Comparison of ENCODE assay signal across 22 cellular contexts in the genomic region with DNA sequence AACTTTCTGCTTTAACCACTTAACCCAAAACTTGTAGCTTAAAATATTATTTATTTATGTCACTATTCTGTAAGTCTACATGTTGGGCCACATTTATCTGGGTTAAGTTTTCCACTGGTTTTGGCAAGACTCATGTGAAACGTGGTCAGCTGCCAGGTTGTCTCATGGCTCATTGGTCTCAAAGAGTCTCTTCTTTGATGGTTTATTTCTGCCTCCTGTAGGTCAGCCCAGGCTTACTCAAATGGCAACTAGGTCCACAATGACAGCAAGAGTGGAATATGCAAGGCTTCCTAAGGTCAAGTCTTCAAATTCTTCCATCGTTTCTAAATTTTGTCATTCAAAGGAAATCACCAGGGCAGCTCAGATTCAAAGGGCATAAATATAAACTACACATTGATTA.
DNase-seq lines count a peak whose midpoint lies in the region; ATAC-seq, FAIRE-seq and TF ChIP-seq lines count a peak whose summit lies in the region.
"Had no signal": no experiment of that assay in that cellular context is flagged by ENCODE, and none has a peak within 500 bp of the region (broad histone marks: within the 10 kb centered on the region; RNA-seq: fewer than 3 reads in every experiment).

No MANE protein-coding gene starts in this region.

- TF ChIP-seq RAD21 in Ishikawa (IDR thresholded peaks at IDR 0.05; ENCODE audit: low read depth): peak; percentile 32; the same call in 1 of the 2 replicates

- no peaks in the 10 kb centered on the region for H3K27me3 ChIP-seq in endodermal cell (ENCODE audit: control insufficient read depth, insufficient read depth, low read length, poor library complexity, severe bottlenecking)
- H3K27me3 ChIP-seq: BE2C, SJSA1 had no signal

- no peaks in the 10 kb centered on the region for H3K9me3 Mint-ChIP-seq in endodermal cell
- peaks cover 9% of the 10 kb centered on the region for H3K9me3 Mint-ChIP-seq in natural killer cell treated with Interleukin-12 subunit alpha and Interleukin-12 subunit beta and Interleukin-15 and Interleukin-18, amount 100 ng/mL, for 72 hours

- 90% methylated on average over 1 to 2 of the region's 2 CpGs for WGBS in endodermal cell (ENCODE audit: insufficient coverage in 1 of 2, insufficient read length in 1 of 2), 2 experiments

- H3K4me3 ChIP-seq in endodermal cell (ENCODE audit: low read length): no peak overlapping the region
- H3K4me3 ChIP-seq: SJSA1 had no signal

- FAIRE-seq in HTR-8/SVneo (lab: Jason Lieb, UNC): no peak
- FAIRE-seq in urothelium cell line (lab: Jason Lieb, UNC): no peak
- FAIRE-seq: G401.6 had no signal

- H3K9ac ChIP-seq in endodermal cell (ENCODE audit: extremely low read depth, low read length, poor library complexity, severe bottlenecking): no peak overlapping the region

- no peaks in the 10 kb centered on the region for H3K4me1 ChIP-seq in endodermal cell (ENCODE audit: control insufficient read depth, insufficient read depth, low read length)
- H3K4me1 ChIP-seq: BE2C, SJSA1 had no signal

- no peak overlapping the region for H3K27ac Mint-ChIP-seq in endodermal cell
- no peak overlapping the region for H3K27ac Mint-ChIP-seq in natural killer cell treated with Interleukin-12 subunit alpha and Interleukin-12 subunit beta and Interleukin-15 and Interleukin-18, amount 100 ng/mL, for 72 hours
- H3K27ac Mint-ChIP-seq: CD4-positive, alpha-beta T cell had no signal

- H3K4me1 Mint-ChIP-seq in endodermal cell: peaks cover 4% of the 10 kb centered on the region
- no peaks in the 10 kb centered on the region for H3K4me1 Mint-ChIP-seq in natural killer cell treated with Interleukin-12 subunit alpha and Interleukin-12 subunit beta and Interleukin-15 and Interleukin-18, amount 100 ng/mL, for 72 hours (ENCODE audit: low read depth in 2 of 2)

- H3K36me3 Mint-ChIP-seq in endodermal cell (ENCODE audit: low read depth): no peaks in the 10 kb centered on the region
- H3K36me3 Mint-ChIP-seq in natural killer cell treated with Interleukin-12 subunit alpha and Interleukin-12 subunit beta and Interleukin-15 and Interleukin-18, amount 100 ng/mL, for 72 hours: no peaks in the 10 kb centered on the region

- no peaks in the 10 kb centered on the region for H3K36me3 ChIP-seq in endodermal cell (ENCODE audit: control insufficient read depth, insufficient read depth, low read length)
- H3K36me3 ChIP-seq: BE2C, SJSA1 had no signal

- H3K27ac ChIP-seq in endodermal cell (ENCODE audit: low read depth, low read length): no peak overlapping the region
- H3K27ac ChIP-seq: RWPE1, SJSA1 had no signal

- ATAC-seq in natural killer cell treated with Interleukin-12 subunit alpha and Interleukin-12 subunit beta and Interleukin-15 and Interleukin-18, amount 100 ng/mL, for 72 hours: no peak
- no peak for ATAC-seq in HG03457 (IDR thresholded peaks at IDR 0.05; ENCODE audit: unreplicated experiment)

- no peak for TF ChIP-seq EP300 in Ishikawa (IDR thresholded peaks at IDR 0.05; ENCODE audit: borderline replicate concordance)

- no peaks in the 10 kb centered on the region for H3K27me3 Mint-ChIP-seq in endodermal cell (ENCODE audit: insufficient read depth)
- H3K27me3 Mint-ChIP-seq in natural killer cell treated with Interleukin-12 subunit alpha and Interleukin-12 subunit beta and Interleukin-15 and Interleukin-18, amount 100 ng/mL, for 72 hours: no peaks in the 10 kb centered on the region
- H3K27me3 Mint-ChIP-seq: CD4-positive, alpha-beta T cell had no signal

- peak; percentile 6 for DNase-seq in RPMI7951 (ENCODE audit: low read depth)
- DNase-seq in endodermal cell: no peak
- DNase-seq in medulla oblongata (ENCODE audit: extremely low spot score): peak; percentile 47
- DNase-seq in natural killer cell treated with Interleukin-12 subunit alpha and Interleukin-12 subunit beta and Interleukin-15 and Interleukin-18, amount 100 ng/mL, for 72 hours (ENCODE audit: low spot score): no peak
- no peak for DNase-seq in HTR-8/SVneo (ENCODE audit: insufficient read length, low spot score)
- DNase-seq in urothelium cell line (ENCODE audit: low spot score): no peak
- DNase-seq: BE2C; Calu3; CD4-positive, alpha-beta T cell; DMS79 treated with DMSO at 0.1 percent for 48 hours; GOT3; KBM-7; NCI-H1436 treated with DMSO at 0.1 percent for 48 hours; NCI-H2107; NCI-H2227 treated with DMSO at 0.1 percent for 48 hours; NCI-H526; NK-92 treated with Interleukin-12 subunit alpha and Interleukin-12 subunit beta, amount 100 ng/mL, for 24 hours had no signal

- no peaks in the 10 kb centered on the region for H3K9me3 ChIP-seq in endodermal cell (ENCODE audit: control insufficient read depth, low read length)
- H3K9me3 ChIP-seq: BE2C, SJSA1 had no signal

- TF ChIP-seq CTCF in endodermal cell (conservative IDR thresholded peaks at IDR 0.05): peak; percentile 15

- no peak overlapping the region for H3K4me3 Mint-ChIP-seq in endodermal cell
- no peak overlapping the region for H3K4me3 Mint-ChIP-seq in natural killer cell treated with Interleukin-12 subunit alpha and Interleukin-12 subunit beta and Interleukin-15 and Interleukin-18, amount 100 ng/mL, for 72 hours
- H3K4me3 Mint-ChIP-seq: CD4-positive, alpha-beta T cell had no signal

TF ChIP-seq in Ishikawa, 13 proteins besides CTCF, POLR2A, EP300 and RAD21:
- TF ChIP-seq CREB1 (IDR thresholded peaks at IDR 0.05; ENCODE audit: low read depth) (no peak), TAF1 (IDR thresholded peaks at IDR 0.05; ENCODE audit: low read depth) (no peak), NFIC (IDR thresholded peaks at IDR 0.05) (peak; percentile 43; the same call in 1 of the 2 replicates), TEAD4 (IDR thresholded peaks at IDR 0.05) (no peak)

Comparison
In these comparisons a context has a peak if more than half of its experiments do, and no peak if none do; other contexts are left out.
1. DNase-seq: peak in RPMI7951 (single experiment) and medulla oblongata (single experiment); none in endodermal cell (single experiment), natural killer cell treated with Interleukin-12 subunit alpha and Interleukin-12 subunit beta and Interleukin-15 and Interleukin-18, amount 100 ng/mL, for 72 hours (single experiment), HTR-8/SVneo (single experiment) and urothelium cell line (single experiment).